Comparison of ENCODE assay signal across 26 cellular contexts in the genomic region with DNA sequence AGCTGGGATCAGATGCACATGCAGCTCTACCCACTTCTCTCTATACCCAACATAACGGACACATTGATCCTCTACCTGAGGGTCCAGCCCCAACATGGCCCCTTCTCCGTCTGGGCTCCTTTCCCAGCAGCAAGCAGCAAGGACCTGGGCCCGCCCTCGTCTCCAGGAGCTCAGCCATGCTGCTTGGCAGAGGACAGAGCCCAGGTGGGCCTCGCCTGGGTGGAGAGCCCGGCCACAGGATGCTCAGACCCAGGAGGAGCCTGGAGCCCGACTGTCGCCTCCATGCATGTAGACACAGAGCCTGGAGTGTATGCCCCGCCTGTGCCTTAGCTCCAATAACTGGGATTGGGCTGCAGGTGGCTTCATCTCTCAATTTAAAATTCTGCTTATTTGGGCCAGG.
"Had no signal": no experiment of that assay in that cellular context is flagged by ENCODE, and none has a peak within 500 bp of the region (broad histone marks: within the 10 kb centered on the region; RNA-seq: fewer than 3 reads in every experiment).

No MANE protein-coding gene starts in this region.

- H3K27ac ChIP-seq: coronary artery, esophagus squamous epithelium, heart right ventricle, parathyroid adenoma, right lobe of liver, stomach, thyroid gland had no signal

- DNase-seq: dermis blood vessel endothelial cell; effector memory CD4-positive, alpha-beta T cell; esophagus squamous epithelium; foreskin melanocyte; glutamatergic neuron; heart right ventricle; hippocampal formation; natural killer cell; right lobe of liver; stimulated activated CD4-positive, alpha-beta T cell treated with anti-CD3 and anti-CD28 coated beads, Interleukin-2, amount 100 ng/mL, for 24 hours; stimulated activated CD4-positive, alpha-beta T cell treated with anti-CD3 and anti-CD28 coated beads, Interleukin-4, amount 100 ng/mL, for 24 hours; stimulated activated naive CD4-positive, alpha-beta T cell treated with Interleukin-2 at 50 U/mL for 16 hours; stomach; thyroid gland had no signal

- H3K27me3 Mint-ChIP-seq: memory B cell, progenitor cell of endocrine pancreas, type B pancreatic cell had no signal

- H3K36me3 ChIP-seq: right lobe of liver had no signal

- FAIRE-seq: endothelial cell of umbilical vein, keratinocyte had no signal

- H3K9me3 ChIP-seq: esophagus squamous epithelium, heart right ventricle, right lobe of liver, stomach, thyroid gland had no signal

- H2AFZ ChIP-seq: parathyroid adenoma had no signal

- H3K4me3 ChIP-seq: coronary artery, esophagus squamous epithelium, heart right ventricle, lung, right lobe of liver, smooth muscle cell, stomach, thyroid gland had no signal

- H3K4me3 Mint-ChIP-seq: memory B cell; natural killer cell; neural crest cell; stimulated activated effector memory CD8-positive, alpha-beta T cell treated with anti-CD3 and anti-CD28 coated beads, Interleukin-12 subunit alpha, Interleukin-12 subunit beta, amount 100 ng/mL, for 72 hours; type B pancreatic cell had no signal

- H3K27me3 ChIP-seq: esophagus squamous epithelium, heart right ventricle, right lobe of liver, stomach, thyroid gland had no signal

- H3K4me2 ChIP-seq: smooth muscle cell had no signal

- H3K36me3 Mint-ChIP-seq: natural killer cell had no signal

- H3K9ac ChIP-seq: parathyroid adenoma had no signal

- ATAC-seq: heart right ventricle; left lobe of liver; natural killer cell; right lobe of liver; stimulated activated effector memory CD8-positive, alpha-beta T cell treated with anti-CD3 and anti-CD28 coated beads, Interleukin-12 subunit alpha, Interleukin-12 subunit beta, amount 100 ng/mL, for 72 hours had no signal

- H3K4me1 Mint-ChIP-seq: natural killer cell; stimulated activated effector memory CD8-positive, alpha-beta T cell treated with anti-CD3 and anti-CD28 coated beads, Interleukin-12 subunit alpha, Interleukin-12 subunit beta, amount 100 ng/mL, for 72 hours had no signal

- H3K4me1 ChIP-seq: heart right ventricle had no signal

- H3K27ac Mint-ChIP-seq: memory B cell; natural killer cell; progenitor cell of endocrine pancreas; stimulated activated effector memory CD8-positive, alpha-beta T cell treated with anti-CD3 and anti-CD28 coated beads, Interleukin-12 subunit alpha, Interleukin-12 subunit beta, amount 100 ng/mL, for 72 hours; type B pancreatic cell had no signal
